8 cellular contexts compared by ENCODE assay signal in genomic region chr3:183918178-183918577, GRCh38.
"Had no signal": no experiment of that assay in that cellular context is flagged by ENCODE, and none has a peak within 500 bp of the region (broad histone marks: within the 10 kb centered on the region; RNA-seq: fewer than 3 reads in every experiment).

No MANE protein-coding gene starts in this region.

- H3K9me3 Mint-ChIP-seq: HFFc6 had no signal

- H3K27ac ChIP-seq: GM23248 had no signal

- ATAC-seq: HCT116, K562 had no signal

- H3K4me3 ChIP-seq: GM23248, HAP-1, K562 had no signal

- H3K9me3 ChIP-seq: HAP-1 had no signal

- H3K4me1 ChIP-seq: HAP-1 had no signal

- DNase-seq: GM23248, GOT3, H7, HFFc6, IMR-90 had no signal

- H2AFZ ChIP-seq: GM23248 had no signal

- H3K4me3 Mint-ChIP-seq: HFFc6 had no signal

- H3K27ac Mint-ChIP-seq: HFFc6 had no signal
